8 cellular contexts compared by ENCODE assay signal in genomic region chr11:83241291-83241946, GRCh38. TPM values are rescaled to one million over a fixed set of nuclear protein-coding genes. Genes with fewer than 3 reads are reported as not detected.
DNase-seq lines count a peak whose midpoint lies in the region; ATAC-seq, FAIRE-seq and TF ChIP-seq lines count a peak whose summit lies in the region.

No MANE protein-coding gene starts in this region.

- no peak overlapping the region for H3K4me3 ChIP-seq in H1 (ENCODE audit: extremely low read depth in 1 of 4, insufficient read depth in 2 of 4, low read depth in 3 of 4, low read length in 4 of 4)
- no peak overlapping the region for H3K4me3 ChIP-seq in mucosa of descending colon
- H3K4me3 ChIP-seq in gastroesophageal sphincter = no peak overlapping the region

- H3K79me1 ChIP-seq in H1 (ENCODE audit: low read depth, low read length) = no peaks in the 10 kb centered on the region

- DNase-seq in Caki2 (ENCODE audit: low read depth) (peak; percentile 39), RKO (ENCODE audit: low spot score) (peak; percentile 89), H1 (ENCODE audit: low read depth in 1 of 2, low spot score in 2 of 2) (peak in 1 of 2 experiments; percentile 50), mucosa of descending colon (peak in 1 of 3 donors; percentile 88)

- no peaks in the 10 kb centered on the region for H3K4me1 ChIP-seq in H1 (replicated peaks in 1 of 4; ENCODE audit: control insufficient read depth in 3 of 4, insufficient read depth in 4 of 4, low read length in 3 of 4)
- no peaks in the 10 kb centered on the region for H3K4me1 ChIP-seq in mucosa of descending colon (ENCODE audit: low read depth)
- H3K4me1 ChIP-seq in gastroesophageal sphincter = no peaks in the 10 kb centered on the region

- CTCF ChIA-PET in H1 (lab: Charles Lee; ENCODE audit: partially characterized antibody) = interaction anchor here (0.6 to 4.8 kb wide), 5 partner anchors 9 to 577 kb away, joined by 4 to 45 read pairs (median 6); no protein-coding TSS in a partner anchor

- H2AK5ac ChIP-seq in H1 (ENCODE audit: low read depth, low read length) = no peak overlapping the region

- no peak overlapping the region for H3K9ac ChIP-seq in H1 (replicated peaks in 1 of 4; ENCODE audit: extremely low read depth in 1 of 4, low read depth in 3 of 4, low read length in 3 of 4)

- H4K5ac ChIP-seq in H1 (ENCODE audit: insufficient read length, low read depth, low read length) = no peak overlapping the region

- H2BK5ac ChIP-seq in H1 (ENCODE audit: low read depth, low read length) = no peak overlapping the region

- no peak overlapping the region for H3K4ac ChIP-seq in H1 (replicated peaks; ENCODE audit: insufficient read length, low read depth, low read length)

- no peak overlapping the region for H3K27ac ChIP-seq in H1 (ENCODE audit: low read depth, low read length)
- no peak overlapping the region for H3K27ac ChIP-seq in gastroesophageal sphincter

- ATAC-seq in GM18868 (IDR thresholded peaks at IDR 0.05; ENCODE audit: unreplicated experiment) (peak; percentile 88), HG03442 (IDR thresholded peaks at IDR 0.05; ENCODE audit: unreplicated experiment) (peak; percentile 75), mucosa of descending colon (peak; percentile 95), GM19023 (IDR thresholded peaks at IDR 0.05; ENCODE audit: unreplicated experiment) (no peak), gastroesophageal sphincter (no peak)

- H4K91ac ChIP-seq in H1 (replicated peaks; ENCODE audit: insufficient read length, low read length) = no peak overlapping the region

- WGBS in H1 (ENCODE audit: extremely low coverage in 1 of 2, insufficient coverage in 1 of 2, insufficient read length in 1 of 2, insufficient replicate concordance in 2 of 2, low coverage in 1 of 2, low lambda C conversion rate in 2 of 2, missing lambda C conversion rate in 1 of 2), 2 experiments = 16% methylated on average over 5 of the region's 5 CpGs; no CpG with 5 or more reads in 1 of the 2 experiments
- 15 to 38% methylated on average over 5 of the region's 5 CpGs for WGBS in gastroesophageal sphincter (ENCODE audit: low coverage in 1 of 2), 2 donors

- H3K27me3 ChIP-seq in H1 (replicated peaks in 1 of 4; ENCODE audit: control insufficient read depth in 3 of 4, extremely low read depth in 1 of 4, insufficient read depth in 3 of 4, low read length in 3 of 4) (no peaks in the 10 kb centered on the region), gastroesophageal sphincter (no peaks in the 10 kb centered on the region)

- TF ChIP-seq RAD21 in H1 (IDR thresholded peaks at IDR 0.05 in 1 of 2, conservative IDR thresholded peaks at IDR 0.05 in 1 of 2; ENCODE audit: low read depth in 2 of 2, low read length in 2 of 2) = peak; percentile 62 to 66

- no peak overlapping the region for H2BK20ac ChIP-seq in H1 (ENCODE audit: low read length)

- no peak for TF ChIP-seq EP300 in H1 (IDR thresholded peaks at IDR 0.05; ENCODE audit: borderline replicate concordance in 1 of 2, low read depth in 2 of 2, low read length in 2 of 2)
- no peak for TF ChIP-seq EP300 in gastroesophageal sphincter (IDR thresholded peaks at IDR 0.05)

- H3K14ac ChIP-seq in H1 (ENCODE audit: insufficient read length) = no peak overlapping the region

- in situ Hi-C loops in Caki2 (cut with HindIII; ENCODE audit: low pct_unique_long_range_greater_than_20kb, low sequenced_read_pairs) = no loop called here

- H3K23ac ChIP-seq in H1 (ENCODE audit: insufficient read length) = no peak overlapping the region

- H3K9me3 ChIP-seq in H1 (ENCODE audit: insufficient read depth in 2 of 2, low read depth in 1 of 2, low read length in 1 of 2) (no peaks in the 10 kb centered on the region), mucosa of descending colon (no peaks in the 10 kb centered on the region), gastroesophageal sphincter (no peaks in the 10 kb centered on the region)

- no peak overlapping the region for H2BK120ac ChIP-seq in H1 (replicated peaks; ENCODE audit: low read depth, low read length)

- H4K20me1 ChIP-seq in H1 (replicated peaks in 1 of 2; ENCODE audit: control insufficient read depth in 1 of 2, insufficient read depth in 2 of 2, low read length in 2 of 2) = peaks cover 0 to 2% of the 10 kb centered on the region in 2 experiments

- no peak for TF ChIP-seq POLR2A in H1 (IDR thresholded peaks at IDR 0.05; ENCODE audit: control extremely low read depth in 1 of 2, low read depth in 2 of 2, low read length in 2 of 2)
- TF ChIP-seq POLR2A in gastroesophageal sphincter (IDR thresholded peaks at IDR 0.05) = no peak

- H3K23me2 ChIP-seq in H1 (ENCODE audit: low read depth, low read length) = no peaks in the 10 kb centered on the region; the same call in 1 of the 2 replicates

- H4K8ac ChIP-seq in H1 (ENCODE audit: extremely low read depth, insufficient read depth, low read length) = no peak overlapping the region

- no peak overlapping the region for H2BK12ac ChIP-seq in H1 (ENCODE audit: low read depth, low read length)

- TF ChIP-seq CTCF in H1 (IDR thresholded peaks at IDR 0.05; ENCODE audit: control extremely low read depth in 1 of 3, insufficient read depth in 1 of 3, low read depth in 1 of 3, low read length in 3 of 3) (peak; percentile 2 to 80 (median 61)), mucosa of descending colon (IDR thresholded peaks at IDR 0.05) (no peak), gastroesophageal sphincter (IDR thresholded peaks at IDR 0.05) (peak in 2 of 4 experiments; percentile 30 to 47)

- no peak overlapping the region for H2BK15ac ChIP-seq in H1 (ENCODE audit: low read length)

- H3K4me2 ChIP-seq in H1 (ENCODE audit: insufficient read depth in 1 of 2, low read depth in 2 of 2, low read length in 2 of 2) = no peak overlapping the region

- intact Hi-C loops in mucosa of descending colon (cut with DNase I, micrococcal nuclease) = loop anchor here (10.0 kb wide), 1 partner anchor 337 kb away; the partner anchor contains the start of genes DDIAS (in 2 of the 2) and PRCP (in 2 of the 2)

- no peak overlapping the region for H3K18ac ChIP-seq in H1 (ENCODE audit: extremely low read depth, low read length)

- no peak overlapping the region for H3K56ac ChIP-seq in H1 (replicated peaks; ENCODE audit: insufficient read length, low read depth, low read length)

- no peaks in the 10 kb centered on the region for H3K79me2 ChIP-seq in H1 (ENCODE audit: control insufficient read depth in 1 of 2, insufficient read depth in 2 of 2, low read length in 2 of 2)

- POLR2A ChIA-PET in H1 (lab: Charles Lee; ENCODE audit: partially characterized antibody) = no interaction called here

- no peaks in the 10 kb centered on the region for H3K36me3 ChIP-seq in H1 (ENCODE audit: control insufficient read depth in 2 of 4, insufficient read depth in 4 of 4, low read length in 3 of 4)
- no peaks in the 10 kb centered on the region for H3K36me3 ChIP-seq in mucosa of descending colon (ENCODE audit: low read depth)
- H3K36me3 ChIP-seq in gastroesophageal sphincter = peaks cover 0 to 22% of the 10 kb centered on the region in 2 donors

- FAIRE-seq in H1 (lab: Jason Lieb, UNC) = peak; percentile 92

- H2AFZ ChIP-seq in H1 (ENCODE audit: low read length) = no peak overlapping the region

TF ChIP-seq in H1, 55 proteins besides CTCF, POLR2A, EP300 and RAD21:
- TF ChIP-seq JUND (IDR thresholded peaks at IDR 0.05; ENCODE audit: low read length) (peak; percentile 90), MAX (IDR thresholded peaks at IDR 0.05) (no peak), YY1 (IDR thresholded peaks at IDR 0.05; ENCODE audit: low read depth, low read length) (no peak), SP1 (IDR thresholded peaks at IDR 0.05; ENCODE audit: low read depth, low read length) (no peak), JUN (IDR thresholded peaks at IDR 0.05; ENCODE audit: low read depth, low read length) (no peak)

RNA-seq across cellular contexts. Expression of gene CCDC90B, which starts 44.7 kb away (rescaled TPM):
- total RNA-seq in Caki2 (2014; rRNA removed; shearing (Covaris generic); ENCODE audit: low replicate concordance) = 25.2 and 45.0 TPM in 2 replicates
- 47.0 and 54.5 TPM in 2 replicates for total RNA-seq in H1 (2021; fragmentation: NEBNext Ultra II Directional; extraction: Animal tissue kit (Norgen Biotek cat#: 25700))
- 18.9 and 21.8 TPM in 2 replicates for polyA plus RNA-seq in H1 (2011; rRNA removed)
- 35.3 TPM for polyA plus RNA-seq in H1 (2011; cell fraction: cytosol; rRNA removed)
- polyA plus RNA-seq in H1 (2011; cell fraction: nucleus; rRNA removed) = 36.5 TPM
- 31.7 to 36.1 TPM (median 34.8 TPM) in 4 replicates for polyA plus RNA-seq in H1 (2012, experiment 1 of 2)
- polyA plus RNA-seq in H1 (2012, experiment 2 of 2) = 11.8 TPM
- 51.5 TPM for polyA plus RNA-seq in H1 (2013, experiment 1 of 2)
- 50.7 TPM for polyA plus RNA-seq in H1 (2013, experiment 2 of 2)
- 19.9 and 22.8 TPM in 2 replicates for polyA minus RNA-seq in H1 (2011; rRNA and poly(A)+ RNA removed)
- polyA minus RNA-seq in H1 (2011; cell fraction: cytosol; rRNA and poly(A)+ RNA removed) = 30.6 TPM
- polyA minus RNA-seq in H1 (2011; cell fraction: nucleus; rRNA and poly(A)+ RNA removed) = 52.1 TPM
- 10 to 100 TPM; 26.6 to 38.3 (median 26.6) TPM for total RNA-seq in mucosa of descending colon
- total RNA-seq in gastroesophageal sphincter = 10 to 100 TPM; 31.1 to 34.6 (median 33.2) TPM

RNA-seq across cellular contexts. Expression of gene ANKRD42, which starts 47.9 kb away (rescaled TPM):
- 3.8 and 4.9 TPM in 2 replicates for total RNA-seq in Caki2 (2014; rRNA removed; shearing (Covaris generic); ENCODE audit: low replicate concordance)
- 5.5 and 5.6 TPM in 2 replicates for total RNA-seq in H1 (2021; fragmentation: NEBNext Ultra II Directional; extraction: Animal tissue kit (Norgen Biotek cat#: 25700))
- 1.4 and 2.0 TPM in 2 replicates for polyA plus RNA-seq in H1 (2011; rRNA removed)
- 2.9 TPM for polyA plus RNA-seq in H1 (2011; cell fraction: cytosol; rRNA removed)
- 1.1 TPM for polyA plus RNA-seq in H1 (2011; cell fraction: nucleus; rRNA removed)
- polyA plus RNA-seq in H1 (2012, experiment 1 of 2) = 2.9 to 4.5 TPM (median 3.7 TPM) in 4 replicates
- 0.85 TPM for polyA plus RNA-seq in H1 (2012, experiment 2 of 2)
- 3.0 TPM for polyA plus RNA-seq in H1 (2013, experiment 1 of 2)
- 2.7 TPM for polyA plus RNA-seq in H1 (2013, experiment 2 of 2)
- polyA minus RNA-seq in H1 (2011; rRNA and poly(A)+ RNA removed) = 4.0 and 4.7 TPM in 2 replicates
- polyA minus RNA-seq in H1 (2011; cell fraction: cytosol; rRNA and poly(A)+ RNA removed) = 2.4 TPM
- polyA minus RNA-seq in H1 (2011; cell fraction: nucleus; rRNA and poly(A)+ RNA removed) = 2.3 TPM
- total RNA-seq in mucosa of descending colon = 10 to 100 TPM in 1 of 3 donors, 1 to 10 TPM in 2; 7.7 to 15.3 (median 9.3) TPM
- total RNA-seq in gastroesophageal sphincter = 10 to 100 TPM in 3 of 4 donors, 1 to 10 TPM in 1; 9.3 to 13.3 (median 13.2) TPM

Comparison
In these comparisons a context has a peak if more than half of its experiments do, and no peak if none do; other contexts are left out.
1. ATAC-seq: peak in GM18868 (single experiment), HG03442 (single experiment) and mucosa of descending colon (single experiment); none in GM19023 (single experiment) and gastroesophageal sphincter (single experiment).